In the genomic region with DNA sequence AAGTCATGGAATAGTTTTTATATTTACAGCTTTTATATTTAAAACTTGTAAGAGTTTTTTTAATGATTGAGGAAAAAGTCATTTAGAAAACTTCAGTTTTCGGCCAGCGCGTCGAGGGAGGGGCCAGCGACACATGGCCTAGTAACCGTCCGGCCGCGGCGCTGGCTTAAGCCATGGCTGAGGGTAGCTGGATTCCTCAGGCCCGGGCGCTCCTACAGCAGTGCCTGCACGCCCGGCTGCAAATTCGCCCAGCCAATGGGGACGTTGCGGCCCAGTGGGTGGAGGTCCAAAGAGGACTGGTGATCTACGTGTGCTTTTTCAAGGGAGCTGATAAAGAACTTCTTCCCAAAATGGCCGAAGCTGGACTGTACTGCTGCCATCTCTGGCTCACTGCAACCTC, we compare ENCODE assay signal across 22 cellular contexts. TPM values are rescaled to one million over a fixed set of nuclear protein-coding genes. Genes with fewer than 3 reads are reported as not detected.
DNase-seq lines count a peak whose midpoint lies in the region; ATAC-seq, FAIRE-seq and TF ChIP-seq lines count a peak whose summit lies in the region.
"Had no signal": no experiment of that assay in that cellular context is flagged by ENCODE, and none has a peak within 500 bp of the region (broad histone marks: within the 10 kb centered on the region; RNA-seq: fewer than 3 reads in every experiment).

No MANE protein-coding gene starts in this region.

- no peaks in the 10 kb centered on the region for H3K36me3 Mint-ChIP-seq in activated naive CD4-positive, alpha-beta T cell treated with anti-CD3 and anti-CD28 coated beads, Interleukin-2, amount 50 U/mL, for 72 hours

- H3K4me1 ChIP-seq in A673 (ENCODE audit: insufficient read depth, low read length, poor library complexity, severe bottlenecking): peaks cover 4% of the 10 kb centered on the region
- H3K4me1 ChIP-seq in tibial artery: peaks cover 0 to 8% (median 1%) of the 10 kb centered on the region in 4 donors
- H3K4me1 ChIP-seq: Caco-2 had no signal

- intact Hi-C loops in A673 (cut with micrococcal nuclease; ENCODE audit: unreplicated experiment): no loop called here
- intact Hi-C loops in tibial artery (cut with DNase I; ENCODE audit: low total_unique reads): no loop called here

- no peak overlapping the region for H3K4me3 ChIP-seq in A673 (ENCODE audit: low read depth, low read length, poor library complexity, severe bottlenecking)
- no peak overlapping the region for H3K4me3 ChIP-seq in tibial artery
- H3K4me3 ChIP-seq: BLaER1 treated with 17β-estradiol and CSF1 and Interleukin-3, amounts not matched to agents 10 nM and 100 nM had no signal

- TF ChIP-seq POLR2A in GM12891 (IDR thresholded peaks at IDR 0.05; ENCODE audit: low read depth, low read length): no peak

- BruUV-seq in A673 (replicated peaks; lab: Mats Ljungman, UMichigan): TSS peak; percentile 63

- no peaks in the 10 kb centered on the region for H3K27me3 ChIP-seq in A673 (replicated peaks; ENCODE audit: insufficient read depth, low read depth, low read length, poor library complexity)
- no peaks in the 10 kb centered on the region for H3K27me3 ChIP-seq in tibial artery
- H3K27me3 ChIP-seq: BLaER1 treated with 17β-estradiol and CSF1 and Interleukin-3, amounts not matched to agents 10 nM and 100 nM had no signal

- H3K27ac Mint-ChIP-seq in activated naive CD4-positive, alpha-beta T cell treated with anti-CD3 and anti-CD28 coated beads, Interleukin-2, amount 50 U/mL, for 72 hours: no peak overlapping the region
- H3K27ac Mint-ChIP-seq: B cell; CD4-positive, alpha-beta T cell; CD8-positive, alpha-beta T cell had no signal

- FAIRE-seq in GM12891 (lab: Jason Lieb, UNC): peak; percentile 43
- FAIRE-seq in HTR-8/SVneo (lab: Jason Lieb, UNC): peak; percentile 51
- FAIRE-seq: A204.1, D721Med, G401.6, GM12892, GM19239 had no signal

- POLR2A ChIA-PET in A673 (lab: Charles Lee; ENCODE audit: low non-redundant PET): no interaction called here

- TF ChIP-seq CTCF in A673 (conservative IDR thresholded peaks at IDR 0.05; ENCODE audit: low read depth, low read length) (no peak), tibial artery (IDR thresholded peaks at IDR 0.05) (no peak)

- ATAC-seq in activated naive CD4-positive, alpha-beta T cell treated with anti-CD3 and anti-CD28 coated beads, Interleukin-2, amount 50 U/mL, for 72 hours: no peak
- no peak for ATAC-seq in GM21723 (IDR thresholded peaks at IDR 0.05; ENCODE audit: unreplicated experiment)
- ATAC-seq: CD8-positive, alpha-beta T cell had no signal

- no peaks in the 10 kb centered on the region for H3K9me3 Mint-ChIP-seq in activated naive CD4-positive, alpha-beta T cell treated with anti-CD3 and anti-CD28 coated beads, Interleukin-2, amount 50 U/mL, for 72 hours
- H3K9me3 Mint-ChIP-seq: CD4-positive, alpha-beta T cell; CD8-positive, alpha-beta T cell had no signal

- H3K27ac ChIP-seq in A673 (ENCODE audit: low read depth, low read length, poor library complexity, severe bottlenecking): no peak overlapping the region
- H3K27ac ChIP-seq in tibial artery: no peak overlapping the region
- H3K27ac ChIP-seq: BLaER1 treated with 17β-estradiol and CSF1 and Interleukin-3, amounts not matched to agents 10 nM and 100 nM; C4-2B had no signal

- CTCF ChIA-PET in A673 (lab: Charles Lee): no interaction called here

- H3K36me3 ChIP-seq in A673 (ENCODE audit: insufficient read depth, low read length, poor library complexity, severe bottlenecking): no peaks in the 10 kb centered on the region
- peaks cover 24 to 45% (median 45%) of the 10 kb centered on the region in 3 donors for H3K36me3 ChIP-seq in tibial artery
- H3K36me3 ChIP-seq: BLaER1 treated with 17β-estradiol and CSF1 and Interleukin-3, amounts not matched to agents 10 nM and 100 nM had no signal

- no peaks in the 10 kb centered on the region for H3K9me3 ChIP-seq in A673 (ENCODE audit: low read depth, low read length, poor library complexity, severe bottlenecking)
- no peaks in the 10 kb centered on the region for H3K9me3 ChIP-seq in tibial artery
- H3K9me3 ChIP-seq: Caco-2 had no signal

- no peak for DNase-seq in A673 (ENCODE audit: low spot score)
- no peak for DNase-seq in GM12891 (ENCODE audit: insufficient read length, low spot score)
- no peak for DNase-seq in HTR-8/SVneo (ENCODE audit: insufficient read length, low spot score)
- no peak for DNase-seq in tibial artery
- DNase-seq in activated naive CD4-positive, alpha-beta T cell treated with anti-CD3 and anti-CD28 coated beads, Interleukin-2, amount 50 U/mL, for 72 hours (ENCODE audit: low spot score in 2 of 2): no peak
- DNase-seq: 8988T; AML-193; Caco-2; Calu3; CD4-positive, alpha-beta T cell; CD8-positive, alpha-beta T cell; DMS79 treated with DMSO at 0.1 percent for 48 hours; GF-D8 had no signal

TF ChIP-seq in GM12891, 5 proteins besides CTCF, POLR2A, EP300 and RAD21:
- TF ChIP-seq PAX5 (IDR thresholded peaks at IDR 0.05; ENCODE audit: insufficient read depth, low read length, severe bottlenecking) (no peak), POLR2AphosphoS5 (IDR thresholded peaks at IDR 0.05; ENCODE audit: low read depth, low read length) (no peak), TAF1 (IDR thresholded peaks at IDR 0.05; ENCODE audit: low read depth, low read length) (no peak), SPI1 (IDR thresholded peaks at IDR 0.05; ENCODE audit: low read depth, low read length) (no peak)

RNA-seq across cellular contexts. Expression of gene KLHL41, which starts 4.9 kb away (rescaled TPM):
- total RNA-seq in A673 (2021): 0.34 and 0.63 TPM in 2 replicates
- polyA plus RNA-seq in GM12891 (2012; ENCODE audit: low read depth, missing spikeins): 0.04 TPM
- total RNA-seq in activated naive CD4-positive, alpha-beta T cell treated with anti-CD3 and anti-CD28 coated beads, Interleukin-2, amount 50 U/mL, for 72 hours: not detected
- total RNA-seq: Caco-2; CD4-positive, alpha-beta T cell; CD8-positive, alpha-beta T cell had no signal

RNA-seq across cellular contexts. Expression of gene BBS5, which starts 25.4 kb away (rescaled TPM):
- 11.5 TPM in 2 replicates for total RNA-seq in A673 (2021)
- 1.0 TPM for polyA plus RNA-seq in GM12891 (2012; ENCODE audit: low read depth, missing spikeins)
- total RNA-seq in activated naive CD4-positive, alpha-beta T cell treated with anti-CD3 and anti-CD28 coated beads, Interleukin-2, amount 50 U/mL, for 72 hours: 1 to 10 TPM; 2.0 to 3.5 TPM
